Comparison of ENCODE assay signal across 8 cellular contexts in the genomic region with DNA sequence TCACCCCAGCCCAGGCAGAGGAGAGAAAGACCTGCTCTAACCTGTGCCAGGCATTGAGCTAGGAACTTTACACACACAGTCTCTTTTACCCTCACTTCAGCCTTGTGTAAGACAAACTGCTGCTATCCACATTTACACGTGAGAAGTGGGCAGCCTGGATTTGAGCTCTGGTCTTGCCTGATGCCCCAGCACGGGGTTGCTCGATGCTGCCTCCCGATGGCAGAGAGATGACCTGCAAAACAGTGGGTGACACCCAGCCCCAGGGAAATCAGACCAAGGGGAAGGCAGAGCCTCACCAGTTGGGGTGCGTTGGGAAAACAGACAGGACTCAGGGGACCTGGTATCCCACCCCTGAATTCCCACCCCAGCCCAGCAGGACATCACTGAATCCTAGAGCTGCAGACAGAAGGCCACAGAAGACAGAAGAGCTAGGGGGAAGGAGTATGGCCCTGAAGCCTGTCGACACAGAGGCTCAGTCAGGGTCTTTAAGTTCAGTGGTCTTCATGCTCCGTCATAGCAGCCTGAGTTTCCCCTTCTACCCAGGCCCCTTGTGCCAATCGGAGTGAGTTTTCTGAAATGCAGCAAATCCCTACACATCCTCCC. TPM values are rescaled to one million over a fixed set of nuclear protein-coding genes. Genes with fewer than 3 reads are reported as not detected.
DNase-seq lines count a peak whose midpoint lies in the region; ATAC-seq, FAIRE-seq and TF ChIP-seq lines count a peak whose summit lies in the region.

No MANE protein-coding gene starts in this region.

- TF ChIP-seq CTCF in foreskin keratinocyte (conservative IDR thresholded peaks at IDR 0.05) (peak; percentile 70), spleen (IDR thresholded peaks at IDR 0.05 in 8 of 11, conservative IDR thresholded peaks at IDR 0.05 in 3 of 11) (peak in 5 of 11 experiments; percentile 33 to 59 (median 53))

- no peaks in the 10 kb centered on the region for H3K9me3 ChIP-seq in spleen

- H3K27ac ChIP-seq in foreskin keratinocyte (no peak overlapping the region), spleen (peak overlapping the region in 6 of 8 donors; percentile 9 to 82 (median 56))

- no peak for FAIRE-seq in H54 (lab: Jason Lieb, UNC)

- DNase-seq in COLO829 (ENCODE audit: low spot score) (peak; percentile 50), H54 (ENCODE audit: insufficient read length, low spot score) (peak; percentile 50), SKM-1 treated with dmso at 0.1 percent for 144 hours (lab: John Stamatoyannopoulos, UW; ENCODE audit: unreplicated experiment) (peak; percentile 60), foreskin keratinocyte (no peak), spleen (peak; percentile 87)
- DNase-seq in activated CD4-positive, CD25-positive, alpha-beta regulatory T cell (lab: John Stamatoyannopoulos, UW), result no peak

- TF ChIP-seq POLR2A in H54 (IDR thresholded peaks at IDR 0.05; ENCODE audit: low read depth, low read length) (no peak), spleen (IDR thresholded peaks at IDR 0.05) (no peak)

- intact Hi-C loops in spleen (cut with DNase I; ENCODE audit: low total_unique reads), result no loop called here

- no peaks in the 10 kb centered on the region for H3K4me1 ChIP-seq in foreskin keratinocyte
- peaks cover 0 to 60% (median 10%) of the 10 kb centered on the region in 6 donors for H3K4me1 ChIP-seq in spleen

- 32 to 53% (median 43%) methylated on average over 8 of the region's 8 CpGs for WGBS in spleen, 5 donors

- H3K27me3 ChIP-seq in foreskin keratinocyte (peaks cover 24% of the 10 kb centered on the region), spleen (replicated peaks in 1 of 7) (peaks cover 0 to 79% (median 12%) of the 10 kb centered on the region in 7 donors)

- peak overlapping the region in 2 of 8 donors; percentile 13 to 30 for H3K4me3 ChIP-seq in spleen

- H3K36me3 ChIP-seq in spleen, result peaks cover 0 to 17% (median 0%) of the 10 kb centered on the region in 6 donors

- ATAC-seq in foreskin keratinocyte (peak; percentile 57), HG03378 (IDR thresholded peaks at IDR 0.05; ENCODE audit: unreplicated experiment) (no peak), GM19324 (IDR thresholded peaks at IDR 0.05; ENCODE audit: low FRiP score, unreplicated experiment) (no peak)

RNA-seq across cellular contexts. Expression of a gene that starts 1.0 kb away (rescaled TPM):
- total RNA-seq in foreskin keratinocyte, result not detected in 2 replicates
- not detected in 2 replicates for polyA plus RNA-seq in foreskin keratinocyte
- 10 to 100 TPM in 3 of 7 donors, 1 to 10 TPM in 4; 3.1 to 49.4 (median 6.1) TPM for total RNA-seq in spleen
- 1 to 10 TPM; 1.1 to 4.2 (median 2.3) TPM for polyA plus RNA-seq in spleen

RNA-seq across cellular contexts. Expression of a gene that starts 41.3 kb away (rescaled TPM):
- not detected in 2 replicates for total RNA-seq in foreskin keratinocyte
- polyA plus RNA-seq in foreskin keratinocyte, result not detected in 2 replicates
- not detected for total RNA-seq in spleen
- polyA plus RNA-seq in spleen, result under 1 TPM; 0.09 to 0.13 (median 0.11) TPM

RNA-seq across cellular contexts. Expression of a gene that starts 44.4 kb away (rescaled TPM):
- total RNA-seq in foreskin keratinocyte (0.07 and 0.10 TPM in 2 replicates), spleen (1 to 10 TPM in 6 of 7 donors, under 1 TPM in 1; 0.51 to 5.3 (median 3.5) TPM)
- polyA plus RNA-seq in foreskin keratinocyte (0.04 and 0.06 TPM in 2 replicates), spleen (1 to 10 TPM; 4.6 to 7.3 (median 4.8) TPM)

Comparison
In these comparisons a context has a peak if more than half of its experiments do, and no peak if none do; other contexts are left out.
1. DNase-seq: peak in COLO829 (single experiment), H54 (single experiment), SKM-1 treated with dmso at 0.1 percent for 144 hours (single experiment) and spleen (single experiment); none in foreskin keratinocyte (0 of 2) and activated CD4-positive, CD25-positive, alpha-beta regulatory T cell (0 of 4).